ENCODE assay signal across 11 cellular contexts in genomic region chr7:50308301-50309129, GRCh38. TPM values are rescaled to one million over a fixed set of nuclear protein-coding genes. Genes with fewer than 3 reads are reported as not detected.
DNase-seq lines count a peak whose midpoint lies in the region; ATAC-seq and TF ChIP-seq lines count a peak whose summit lies in the region.
"Had no signal": no experiment of that assay in that cellular context is flagged by ENCODE, and none has a peak within 500 bp of the region (broad histone marks: within the 10 kb centered on the region; RNA-seq: fewer than 3 reads in every experiment).

No MANE protein-coding gene starts in this region.

- peak overlapping the region; percentile 80 for H3K4me2 ChIP-seq in DOHH2 (ENCODE audit: low read length)
- H3K4me2 ChIP-seq in GM23338, result no peak overlapping the region

- peaks cover 48% of the 10 kb centered on the region for H3K4me1 Mint-ChIP-seq in GM23338

- H3K9me3 ChIP-seq in DOHH2 (ENCODE audit: control insufficient read depth, insufficient read depth, low read length), result no peaks in the 10 kb centered on the region
- no peaks in the 10 kb centered on the region for H3K9me3 ChIP-seq in mucosa of descending colon

- TF ChIP-seq CTCF in DOHH2 (IDR thresholded peaks at IDR 0.05; ENCODE audit: low read depth, low read length, poor library complexity, severe bottlenecking) (no peak), GM23338 (conservative IDR thresholded peaks at IDR 0.05; ENCODE audit: low read depth in 2 of 2) (no peak), mucosa of descending colon (IDR thresholded peaks at IDR 0.05) (no peak)

- peak overlapping the region; percentile 50; the same call in 1 of the 2 replicates for H2AFZ ChIP-seq in GM23338

- H3K36me3 ChIP-seq in DOHH2 (ENCODE audit: control insufficient read depth, low read length) (peaks cover 74% of the 10 kb centered on the region), GM23338 (ENCODE audit: insufficient read depth) (no peaks in the 10 kb centered on the region), mucosa of descending colon (ENCODE audit: low read depth) (no peaks in the 10 kb centered on the region)
- H3K36me3 ChIP-seq: brain microvascular endothelial cell had no signal

- peaks cover 53% of the 10 kb centered on the region for H3F3A ChIP-seq in DOHH2 (ENCODE audit: control insufficient read depth, insufficient read depth)
- H3F3A ChIP-seq in GM23338 (replicated peaks; ENCODE audit: low read depth), result no peaks in the 10 kb centered on the region

- H3K27me3 Mint-ChIP-seq in GM23338 (ENCODE audit: insufficient read depth, low read depth, poor library complexity), result peaks cover 24% of the 10 kb centered on the region

- DNase-seq in GM23338 (ENCODE audit: low spot score), result no peak
- peak; percentile 65 for DNase-seq in activated CD4-positive, CD25-positive, alpha-beta regulatory T cell treated with anti-CD3 and anti-CD28 coated beads, Interleukin-2, amount 50 U/mL, for 72 hours
- DNase-seq in mucosa of descending colon, result no peak
- no peak for DNase-seq in NCI-H1417 treated with DMSO at 0.1 percent for 48 hours (lab: John Stamatoyannopoulos, UW)
- no peak for DNase-seq in hepatic stellate cell (ENCODE audit: low spot score)
- DNase-seq in caudate nucleus (lab: John Stamatoyannopoulos, UW), result no peak
- DNase-seq in NCI-H1694 (lab: John Stamatoyannopoulos, UW), result no peak
- DNase-seq: brain microvascular endothelial cell had no signal

- H3K27me3 ChIP-seq in DOHH2 (ENCODE audit: control insufficient read depth, low read length), result no peaks in the 10 kb centered on the region
- H3K27me3 ChIP-seq in GM23338 (ENCODE audit: insufficient read depth), result peaks cover 37% of the 10 kb centered on the region

- no peaks in the 10 kb centered on the region for H3K9me3 Mint-ChIP-seq in GM23338

- H3K27ac ChIP-seq in DOHH2 (ENCODE audit: low read depth, low read length) (peak overlapping the region; percentile 82), GM23338 (ENCODE audit: low read depth) (no peak overlapping the region), caudate nucleus (ENCODE audit: low read depth, low read length) (no peak overlapping the region)
- H3K27ac ChIP-seq: brain microvascular endothelial cell had no signal

- H3K4me1 ChIP-seq in DOHH2 (ENCODE audit: control insufficient read depth, low read length) (peaks cover 49% of the 10 kb centered on the region), GM23338 (ENCODE audit: insufficient read depth) (peaks cover 33% of the 10 kb centered on the region), mucosa of descending colon (ENCODE audit: low read depth) (no peaks in the 10 kb centered on the region)

- intact Hi-C loops in mucosa of descending colon (cut with DNase I, micrococcal nuclease), result no loop called here

- ATAC-seq in GM23338 (peak; percentile 27), mucosa of descending colon (peak; percentile 9)

- H3K36me3 Mint-ChIP-seq in GM23338 (ENCODE audit: low read depth), result no peaks in the 10 kb centered on the region

- no peak overlapping the region for H3K27ac Mint-ChIP-seq in GM23338

- H3K4me3 Mint-ChIP-seq in GM23338, result no peak overlapping the region; the same call in 2 of the 3 replicates

- H3K79me2 ChIP-seq in DOHH2 (ENCODE audit: control insufficient read depth, low read length) (peaks cover 90% of the 10 kb centered on the region), GM23338 (replicated peaks; ENCODE audit: insufficient read depth) (no peaks in the 10 kb centered on the region)

- peaks cover 15% of the 10 kb centered on the region for H4K20me1 ChIP-seq in DOHH2 (ENCODE audit: control insufficient read depth, insufficient read depth, low read depth, low read length)
- no peaks in the 10 kb centered on the region for H4K20me1 ChIP-seq in GM23338 (replicated peaks; ENCODE audit: insufficient read depth)

- peak overlapping the region; percentile 91 for H3K4me3 ChIP-seq in DOHH2 (ENCODE audit: low read length)
- H3K4me3 ChIP-seq in GM23338, result no peak overlapping the region
- H3K4me3 ChIP-seq in mucosa of descending colon, result no peak overlapping the region

- H3K9me2 ChIP-seq in DOHH2 (replicated peaks; ENCODE audit: control insufficient read depth, low read length) (no peaks in the 10 kb centered on the region), GM23338 (ENCODE audit: insufficient read depth) (no peaks in the 10 kb centered on the region)

TF ChIP-seq in GM23338, 12 proteins besides CTCF, POLR2A, EP300 and RAD21 (continues in another document):
- TF ChIP-seq ZNF114 (CRISPR knock-in tag; IDR thresholded peaks at IDR 0.05) (no peak), STAT1 (IDR thresholded peaks at IDR 0.05; ENCODE audit: unreplicated experiment) (no peak), NANOG (IDR thresholded peaks at IDR 0.05; ENCODE audit: borderline replicate concordance) (no peak), CREB1 (CRISPR knock-in tag; IDR thresholded peaks at IDR 0.05; ENCODE audit: low read depth) (no peak), POLR2AphosphoS5 (IDR thresholded peaks at IDR 0.05; ENCODE audit: low read depth) (no peak), REST (IDR thresholded peaks at IDR 0.05; ENCODE audit: unreplicated experiment) (no peak), ETS1 (IDR thresholded peaks at IDR 0.05) (no peak)

RNA-seq across cellular contexts. Expression of gene IKZF1, which starts 4.0 kb away (rescaled TPM):
- 0.43 and 1.8 TPM in 2 replicates for total RNA-seq in GM23338 (2014; rRNA removed; shearing (Covaris generic))
- polyA plus RNA-seq in GM23338 (2016; fragmentation: Nextera tagmentation; extraction: Ambion mirVana), result 0.45 and 0.57 TPM in 2 replicates
- total RNA-seq in mucosa of descending colon, result 10 to 100 TPM in 1 of 3 donors, 1 to 10 TPM in 2; 7.8 to 14.9 (median 8.8) TPM
- total RNA-seq: glomerular endothelial cell, LHCN-M2 had no signal
